14 cellular contexts compared by ENCODE assay signal in genomic region chr6:21754891-21755290, GRCh38.
DNase-seq lines count a peak whose midpoint lies in the region; ATAC-seq, FAIRE-seq and TF ChIP-seq lines count a peak whose summit lies in the region.
"Had no signal": no experiment of that assay in that cellular context is flagged by ENCODE, and none has a peak within 500 bp of the region (broad histone marks: within the 10 kb centered on the region; RNA-seq: fewer than 3 reads in every experiment).

No MANE protein-coding gene starts in this region.

- H2BK15ac ChIP-seq in mesenchymal stem cell (ENCODE audit: low read depth, poor library complexity, severe bottlenecking): peak overlapping the region; percentile 3

- no peak overlapping the region for H2AK5ac ChIP-seq in mesenchymal stem cell (ENCODE audit: low read length, severe bottlenecking)

- no peak for FAIRE-seq in GM12878 (lab: Jason Lieb, UNC)

- no peaks in the 10 kb centered on the region for H3K4me1 ChIP-seq in GM12878 (ENCODE audit: control insufficient read depth, insufficient read depth, low read length)
- H3K4me1 ChIP-seq in mesenchymal stem cell (ENCODE audit: control insufficient read depth, insufficient read depth, low read depth, low read length): peaks cover 7% of the 10 kb centered on the region
- H3K4me1 ChIP-seq: colonic mucosa had no signal

- H4K20me1 ChIP-seq in GM12878 (ENCODE audit: control insufficient read depth, insufficient read depth): no peaks in the 10 kb centered on the region

- DNase-seq in Caki2 (ENCODE audit: low read depth): peak; percentile 69
- peak; percentile 40 for DNase-seq in HK-2 (ENCODE audit: unreplicated experiment)
- no peak for DNase-seq in GM12878 (ENCODE audit: low read depth, low spot score)
- peak; percentile 74 for DNase-seq in mesenchymal stem cell
- no peak for DNase-seq in activated CD4-positive, alpha-beta T cell treated with anti-CD3 and anti-CD28 coated beads, Interleukin-2, amount 50 U/mL, for 4 hours
- no peak for DNase-seq in GM13976 (ENCODE audit: low spot score)
- DNase-seq: activated CD4-positive, alpha-beta T cell treated with anti-CD3 and anti-CD28 coated beads for 48 hours; activated naive CD4-positive, alpha-beta T cell; colonic mucosa; MM.1S; ovary; stimulated activated CD4-positive, alpha-beta T cell treated with anti-CD3 and anti-CD28 coated beads, Interleukin-4, amount 100 ng/mL, for 24 hours had no signal

- H3K27ac ChIP-seq in GM12878 (ENCODE audit: control insufficient read depth, insufficient read depth) (no peak overlapping the region), mesenchymal stem cell (ENCODE audit: low read length, poor library complexity, severe bottlenecking) (no peak overlapping the region)
- H3K27ac ChIP-seq: colonic mucosa, ovary had no signal

- H3K23ac ChIP-seq in mesenchymal stem cell (ENCODE audit: low read length in 2 of 2): no peak overlapping the region

- H3K9ac ChIP-seq in GM12878 (ENCODE audit: control insufficient read depth, insufficient read depth, low read length): no peak overlapping the region
- H3K9ac ChIP-seq in mesenchymal stem cell (ENCODE audit: low read length): no peak overlapping the region

- H3K79me1 ChIP-seq in mesenchymal stem cell (replicated peaks; ENCODE audit: low read length, poor library complexity, severe bottlenecking): no peaks in the 10 kb centered on the region

- no peak overlapping the region for H4K8ac ChIP-seq in mesenchymal stem cell (ENCODE audit: low read length)

- TF ChIP-seq POLR2A in GM12878 (IDR thresholded peaks at IDR 0.05; ENCODE audit: low read depth, low read length): no peak

- no peak overlapping the region for H3K14ac ChIP-seq in mesenchymal stem cell (ENCODE audit: low read length in 2 of 2)

- ATAC-seq in GM12878 (peak; percentile 80), GM21360 (IDR thresholded peaks at IDR 0.05; ENCODE audit: unreplicated experiment) (no peak), GM21526 (IDR thresholded peaks at IDR 0.05; ENCODE audit: low FRiP score, unreplicated experiment) (no peak)

- WGBS in GM12878 (ENCODE audit: insufficient coverage, insufficient replicate concordance, low lambda C conversion rate, missing lambda C conversion rate): 37% methylated on average over 5 of the region's 5 CpGs
- WGBS in mesenchymal stem cell: 40% methylated on average over 3 of the region's 5 CpGs

- H3K27me3 ChIP-seq in GM12878 (replicated peaks in 1 of 2; ENCODE audit: control insufficient read depth in 2 of 2, insufficient read depth in 2 of 2, low read length in 1 of 2) (no peaks in the 10 kb centered on the region; a peak in 1 of 4 replicates), mesenchymal stem cell (ENCODE audit: control insufficient read depth in 1 of 2, insufficient read depth in 1 of 2, low read length in 2 of 2) (no peaks in the 10 kb centered on the region)
- H3K27me3 ChIP-seq: colonic mucosa, ovary had no signal

- peak overlapping the region; percentile 42 to 89 for H2BK12ac ChIP-seq in mesenchymal stem cell (ENCODE audit: low read length in 2 of 2)

- in situ Hi-C loops in Caki2 (cut with HindIII; ENCODE audit: low pct_unique_long_range_greater_than_20kb, low sequenced_read_pairs): no loop called here
- in situ Hi-C loops in GM12878 (cut with MboI): no loop called here
- in situ Hi-C loops in GM13976 (cut with MboI; ENCODE audit: low sequenced_read_pairs, unreplicated experiment): no loop called here

- peak overlapping the region in 1 of 2 experiments; percentile 73 for H3K4ac ChIP-seq in mesenchymal stem cell (ENCODE audit: low read depth in 1 of 2, low read length in 2 of 2)

- H3K18ac ChIP-seq in mesenchymal stem cell (ENCODE audit: low read depth in 1 of 2, low read length in 2 of 2): peak overlapping the region; percentile 53 to 66

- SMC1A ChIA-PET in GM12878 (lab: Charles Lee; ENCODE audit: uncharacterized antibody, unreplicated experiment): no interaction called here

- H3K4me2 ChIP-seq in GM12878 (ENCODE audit: control insufficient read depth, insufficient read depth) (no peak overlapping the region), mesenchymal stem cell (ENCODE audit: low read length, poor library complexity, severe bottlenecking) (no peak overlapping the region)

- TF ChIP-seq RAD21 in GM12878 (IDR thresholded peaks at IDR 0.05; ENCODE audit: insufficient read depth, low read depth, low read length): no peak

- RAD21 ChIA-PET in GM12878 (lab: Charles Lee; ENCODE audit: unreplicated experiment): no interaction called here

- BruUV-seq in GM12878 (replicated peaks; lab: Mats Ljungman, UMichigan): no TSS peak

- intact Hi-C loops in GM12878 (cut with micrococcal nuclease; ENCODE audit: unreplicated experiment): no loop called here

- POLR2A ChIA-PET in GM12878 (lab: Charles Lee): no interaction called here

- CTCF ChIA-PET in GM12878 (lab: Yijun Ruan, JAX): interaction anchor here (1.2 kb wide), 1 partner anchor 13 kb away, joined by 4 read pairs; no protein-coding TSS in a partner anchor

- H2BK120ac ChIP-seq in mesenchymal stem cell (ENCODE audit: low read depth, low read length): no peak overlapping the region

- no peaks in the 10 kb centered on the region for H3K79me2 ChIP-seq in GM12878 (ENCODE audit: control insufficient read depth, insufficient read depth, low read length)

- H2AFZ ChIP-seq in GM12878 (ENCODE audit: control insufficient read depth, low read depth, low read length): no peak overlapping the region
- H2AFZ ChIP-seq in mesenchymal stem cell (ENCODE audit: low read depth, low read length): no peak overlapping the region

- TF ChIP-seq CTCF in GM12878 (IDR thresholded peaks at IDR 0.05 in 2 of 3, conservative IDR thresholded peaks at IDR 0.05 in 1 of 3; ENCODE audit: control insufficient read depth in 2 of 3, extremely low read depth in 1 of 3, insufficient read depth in 1 of 3, low read depth in 3 of 3, low read length in 3 of 3) (no peak), GM13976 (IDR thresholded peaks at IDR 0.05; ENCODE audit: borderline replicate concordance, control extremely low read depth, extremely low read depth, insufficient read depth, missing control alignments) (no peak)

- H3K4me3 ChIP-seq in GM12878 (no peak overlapping the region), mesenchymal stem cell (ENCODE audit: insufficient read depth in 1 of 2, low read depth in 1 of 2, low read length in 2 of 2) (no peak overlapping the region)
- H3K4me3 ChIP-seq: colonic mucosa, ovary had no signal

- no peak overlapping the region for H4K91ac ChIP-seq in mesenchymal stem cell (ENCODE audit: low read length)

- H3K9me3 ChIP-seq in GM12878 (replicated peaks; ENCODE audit: control insufficient read depth, insufficient read depth, low read length): no peaks in the 10 kb centered on the region
- H3K9me3 ChIP-seq in mesenchymal stem cell (ENCODE audit: control insufficient read depth, low read length): no peaks in the 10 kb centered on the region
- H3K9me3 ChIP-seq: colonic mucosa, ovary had no signal

- TF ChIP-seq EP300 in GM12878 (IDR thresholded peaks at IDR 0.05; ENCODE audit: borderline replicate concordance in 1 of 2, control insufficient read depth in 1 of 2, low read depth in 2 of 2, low read length in 2 of 2): no peak

- no peak overlapping the region for H2BK5ac ChIP-seq in mesenchymal stem cell (ENCODE audit: low read depth, low read length, poor library complexity, severe bottlenecking)

- H3K36me3 ChIP-seq in GM12878 (ENCODE audit: control insufficient read depth in 2 of 2, insufficient read depth in 2 of 2, low read length in 1 of 2) (no peaks in the 10 kb centered on the region), mesenchymal stem cell (ENCODE audit: control insufficient read depth in 1 of 2, insufficient read depth in 2 of 2, low read depth in 1 of 2, low read length in 2 of 2) (no peaks in the 10 kb centered on the region)
- H3K36me3 ChIP-seq: colonic mucosa, ovary had no signal

TF ChIP-seq in GM12878, 131 proteins besides CTCF, POLR2A, EP300 and RAD21:
- TF ChIP-seq SPI1 (IDR thresholded peaks at IDR 0.05; ENCODE audit: borderline replicate concordance, insufficient read depth, low read depth, low read length) (peak; percentile 71; the same call in 1 of the 2 replicates), IKZF2 (IDR thresholded peaks at IDR 0.05) (peak in 1 of 2 experiments; percentile 29; a peak in 2 of 4 replicates), RELA (IDR thresholded peaks at IDR 0.05; ENCODE audit: borderline replicate concordance, partially characterized antibody) (no peak)

Comparison
In these comparisons a context has a peak if more than half of its experiments do, and no peak if none do; other contexts are left out.
1. DNase-seq: peak in Caki2 (single experiment), HK-2 (single experiment) and mesenchymal stem cell (single experiment); none in GM12878 (single experiment), activated CD4-positive, alpha-beta T cell treated with anti-CD3 and anti-CD28 coated beads, Interleukin-2, amount 50 U/mL, for 4 hours (0 of 2) and GM13976 (single experiment).